ENCODE assay signal across 8 cellular contexts in genomic region chr19:52898101-52898500, GRCh38. TPM values are rescaled to one million over a fixed set of nuclear protein-coding genes. Genes with fewer than 3 reads are reported as not detected.
DNase-seq lines count a peak whose midpoint lies in the region; ATAC-seq and TF ChIP-seq lines count a peak whose summit lies in the region.

No MANE protein-coding gene starts in this region.

- DNase-seq in WTC11 (ENCODE audit: low spot score): peak; percentile 50
- peak; percentile 32 for DNase-seq in glutamatergic neuron
- DNase-seq in retinal pigment epithelial cell (ENCODE audit: low read depth): no peak
- DNase-seq in NCI-H1436 treated with DMSO at 0.1 percent for 48 hours (lab: John Stamatoyannopoulos, UW): no peak

- H3K36me3 ChIP-seq in ES-I3 (ENCODE audit: insufficient read depth, low read length): peaks cover 4% of the 10 kb centered on the region; the same call in 1 of the 2 replicates

- no peaks in the 10 kb centered on the region for H3K9me3 ChIP-seq in ES-I3 (ENCODE audit: control insufficient read depth, insufficient read depth, low read length)

- ATAC-seq in WTC11 (peak; percentile 17), GM21526 (IDR thresholded peaks at IDR 0.05; ENCODE audit: low FRiP score, unreplicated experiment) (no peak), GM18868 (IDR thresholded peaks at IDR 0.05; ENCODE audit: unreplicated experiment) (no peak)
- no peak for ATAC-seq in activated CD4-positive, CD25-positive, alpha-beta regulatory T cell treated with anti-CD3 and anti-CD28 coated beads, Interleukin-2, amount 50 U/mL, for 24 hours

- peak overlapping the region; percentile 62 for H3K9ac ChIP-seq in ES-I3 (ENCODE audit: low read depth, low read length)

- H3K4me1 ChIP-seq in ES-I3 (ENCODE audit: insufficient read depth, low read length): peaks cover 5% of the 10 kb centered on the region; the same call in 1 of the 2 replicates

- POLR2A ChIA-PET in WTC11 (lab: Charles Lee): no interaction called here

- peak overlapping the region; percentile 96 for H3K4me3 ChIP-seq in retinal pigment epithelial cell (ENCODE audit: low read length)

- H3K4me1 Mint-ChIP-seq in WTC11 (peaks cover 29% of the 10 kb centered on the region), glutamatergic neuron (ENCODE audit: low read depth, unreplicated experiment) (peaks cover 6% of the 10 kb centered on the region)

- H3K27me3 Mint-ChIP-seq in WTC11 (ENCODE audit: low read depth) (no peaks in the 10 kb centered on the region), glutamatergic neuron (ENCODE audit: unreplicated experiment) (peaks cover 2% of the 10 kb centered on the region)

- H3K4me3 Mint-ChIP-seq in WTC11 (peak overlapping the region; percentile 90), glutamatergic neuron (ENCODE audit: unreplicated experiment) (peak overlapping the region; percentile 91)

- H3K9me3 Mint-ChIP-seq in WTC11: no peaks in the 10 kb centered on the region
- peaks cover 8% of the 10 kb centered on the region for H3K9me3 Mint-ChIP-seq in glutamatergic neuron (ENCODE audit: unreplicated experiment)

- CTCF ChIA-PET in WTC11 (lab: Charles Lee): interaction anchor here (1.0 to 2.6 kb wide), 5 partner anchors 65 to 193 kb away, joined by 3 to 7 read pairs (median 4); partner anchors contain the start of gene ZNF816

- TF ChIP-seq CTCF in WTC11 (IDR thresholded peaks at IDR 0.05) (no peak), glutamatergic neuron (IDR thresholded peaks at IDR 0.05; ENCODE audit: partially characterized antibody, unreplicated experiment) (no peak), retinal pigment epithelial cell (conservative IDR thresholded peaks at IDR 0.05; ENCODE audit: low read depth, low read length) (no peak)

- peaks cover 16% of the 10 kb centered on the region for H3K36me3 Mint-ChIP-seq in WTC11
- no peaks in the 10 kb centered on the region for H3K36me3 Mint-ChIP-seq in glutamatergic neuron (ENCODE audit: unreplicated experiment)

- H3K27ac Mint-ChIP-seq in WTC11: peak overlapping the region; percentile 99
- peak overlapping the region; percentile 93 for H3K27ac Mint-ChIP-seq in glutamatergic neuron (ENCODE audit: unreplicated experiment)

TF ChIP-seq in WTC11, 78 proteins besides CTCF, POLR2A, EP300 and RAD21:
- TF ChIP-seq NFYB (CRISPR knock-in tag; conservative IDR thresholded peaks at IDR 0.05; ENCODE audit: low read depth) (no peak), ZNF423 (CRISPR knock-in tag; IDR thresholded peaks at IDR 0.05) (peak; percentile 53), ETV6 (CRISPR knock-in tag; IDR thresholded peaks at IDR 0.05) (0 out of 2 replicates have a peak, but pooled peaks have one; percentile 33), ZNF121 (CRISPR knock-in tag; IDR thresholded peaks at IDR 0.05) (no peak)

RNA-seq across cellular contexts. Expression of gene ZNF320, which starts 0.7 kb away (rescaled TPM):
- total RNA-seq in WTC11 (2021) (23.7 to 25.4 TPM (median 23.8 TPM) in 3 replicates), glutamatergic neuron (ENCODE audit: unreplicated experiment) (57.6 TPM)

RNA-seq across cellular contexts. Expression of gene ZNF888, which starts 25.1 kb away (rescaled TPM):
- total RNA-seq in WTC11 (2021) (7.6 to 9.8 TPM (median 7.8 TPM) in 3 replicates), glutamatergic neuron (ENCODE audit: unreplicated experiment) (3.8 TPM)

RNA-seq across cellular contexts. Expression of gene ZNF468, which starts 40.7 kb away (rescaled TPM):
- total RNA-seq in WTC11 (2021) (26.9 to 32.0 TPM (median 29.5 TPM) in 3 replicates), glutamatergic neuron (ENCODE audit: unreplicated experiment) (44.6 TPM)

Comparison
In these comparisons a context has a peak if more than half of its experiments do, and no peak if none do; other contexts are left out.
1. DNase-seq: peak in WTC11 (single experiment) and glutamatergic neuron (single experiment); none in retinal pigment epithelial cell (single experiment) and NCI-H1436 treated with DMSO at 0.1 percent for 48 hours (single experiment).